In genomic region chr17:37833237-37833859, GRCh38 we compare ENCODE assay signal across 10 cellular contexts.
DNase-seq lines count a peak whose midpoint lies in the region; ATAC-seq and TF ChIP-seq lines count a peak whose summit lies in the region.
"Had no signal": no experiment of that assay in that cellular context is flagged by ENCODE, and none has a peak within 500 bp of the region (broad histone marks: within the 10 kb centered on the region; RNA-seq: fewer than 3 reads in every experiment).

No MANE protein-coding gene starts in this region.

- DNase-seq in CD14-positive monocyte (ENCODE audit: low spot score), result peak; percentile 68
- peak; percentile 76 for DNase-seq in activated CD4-positive, alpha-beta memory T cell treated with anti-CD3 and anti-CD28 coated beads, Interleukin-2, amount 10 ng/mL, durations not matched to agents 7 days and 5 days
- no peak for DNase-seq in CD4-positive, alpha-beta memory T cell

- H3K36me3 ChIP-seq in CD4-positive, alpha-beta memory T cell (ENCODE audit: insufficient read depth, low read length), result no peaks in the 10 kb centered on the region

- H3K9me3 ChIP-seq in CD4-positive, alpha-beta memory T cell (ENCODE audit: control insufficient read depth in 1 of 2, low read length in 2 of 2), result no peaks in the 10 kb centered on the region

- no peaks in the 10 kb centered on the region for H3K27me3 ChIP-seq in CD4-positive, alpha-beta memory T cell (ENCODE audit: insufficient read depth, low read length)

- H3K4me1 Mint-ChIP-seq in CD14-positive monocyte, result peaks cover 41% of the 10 kb centered on the region
- H3K4me1 Mint-ChIP-seq in activated CD4-positive, alpha-beta memory T cell treated with anti-CD3 and anti-CD28 coated beads, Interleukin-2, amount 10 ng/mL, durations not matched to agents 7 days and 5 days, result peaks cover 51% of the 10 kb centered on the region
- peaks cover 0 to 5% (median 2%) of the 10 kb centered on the region in 4 donors for H3K4me1 Mint-ChIP-seq in CD4-positive, alpha-beta memory T cell

- peak; percentile 44 for ATAC-seq in GM18508 (IDR thresholded peaks at IDR 0.05; ENCODE audit: insufficient read depth, unreplicated experiment)
- ATAC-seq in HG03196 (IDR thresholded peaks at IDR 0.05; ENCODE audit: unreplicated experiment), result peak; percentile 37
- no peak for ATAC-seq in GM19397 (IDR thresholded peaks at IDR 0.05; ENCODE audit: unreplicated experiment)
- no peak for ATAC-seq in GM18873 (IDR thresholded peaks at IDR 0.05; ENCODE audit: low FRiP score, unreplicated experiment)
- ATAC-seq in GM19455 (IDR thresholded peaks at IDR 0.05; ENCODE audit: unreplicated experiment), result no peak

- no peak overlapping the region for H3K4me3 ChIP-seq in CD4-positive, alpha-beta memory T cell (ENCODE audit: low read length in 2 of 2)

- H3K4me1 ChIP-seq in CD4-positive, alpha-beta memory T cell (ENCODE audit: insufficient read depth, low read length), result no peaks in the 10 kb centered on the region

- H3K27ac Mint-ChIP-seq in CD14-positive monocyte, result peak overlapping the region; percentile 78 to 95 (median 89)
- peak overlapping the region; percentile 83 for H3K27ac Mint-ChIP-seq in activated CD4-positive, alpha-beta memory T cell treated with anti-CD3 and anti-CD28 coated beads, Interleukin-2, amount 10 ng/mL, durations not matched to agents 7 days and 5 days
- H3K27ac Mint-ChIP-seq in CD4-positive, alpha-beta memory T cell, result no peak overlapping the region
- H3K27ac Mint-ChIP-seq: CD4-positive, CD25-positive, alpha-beta regulatory T cell; mesothelial cell of epicardium had no signal

- H3K27ac ChIP-seq in CD4-positive, alpha-beta memory T cell (ENCODE audit: low read depth, low read length), result no peak overlapping the region

- H3K27me3 Mint-ChIP-seq in CD14-positive monocyte (ENCODE audit: low read depth in 3 of 3), result peaks cover 0 to 3% (median 3%) of the 10 kb centered on the region in 3 donors
- peaks cover 24% of the 10 kb centered on the region for H3K27me3 Mint-ChIP-seq in activated CD4-positive, alpha-beta memory T cell treated with anti-CD3 and anti-CD28 coated beads, Interleukin-2, amount 10 ng/mL, durations not matched to agents 7 days and 5 days
- peaks cover 20 to 25% of the 10 kb centered on the region in 2 donors for H3K27me3 Mint-ChIP-seq in CD4-positive, alpha-beta memory T cell
- H3K27me3 Mint-ChIP-seq: CD4-positive, CD25-positive, alpha-beta regulatory T cell had no signal

- intact Hi-C loops in CD14-positive monocyte (cut with micrococcal nuclease), result no loop called here
- intact Hi-C loops in CD4-positive, alpha-beta memory T cell (cut with micrococcal nuclease), result no loop called here

- H3K36me3 Mint-ChIP-seq in CD14-positive monocyte, result no peaks in the 10 kb centered on the region
- no peaks in the 10 kb centered on the region for H3K36me3 Mint-ChIP-seq in activated CD4-positive, alpha-beta memory T cell treated with anti-CD3 and anti-CD28 coated beads, Interleukin-2, amount 10 ng/mL, durations not matched to agents 7 days and 5 days (ENCODE audit: low read depth)
- H3K36me3 Mint-ChIP-seq in CD4-positive, alpha-beta memory T cell, result no peaks in the 10 kb centered on the region
- H3K36me3 Mint-ChIP-seq: CD4-positive, CD25-positive, alpha-beta regulatory T cell; mesothelial cell of epicardium had no signal

- CTCF ChIA-PET in activated CD4-positive, alpha-beta memory T cell treated with anti-CD3 and anti-CD28 coated beads, Interleukin-2, amount 10 ng/mL, durations not matched to agents 7 days and 5 days (lab: Charles Lee), result interaction anchor here (2.0 kb wide), 1 partner anchor 17 kb away, joined by 7 read pairs; no protein-coding TSS in a partner anchor
- CTCF ChIA-PET in CD4-positive, alpha-beta memory T cell (lab: Charles Lee; ENCODE audit: partially characterized antibody), result no interaction called here

- POLR2A ChIA-PET in activated CD4-positive, alpha-beta memory T cell treated with anti-CD3 and anti-CD28 coated beads, Interleukin-2, amount 10 ng/mL, durations not matched to agents 7 days and 5 days (lab: Charles Lee), result no interaction called here
- POLR2A ChIA-PET in CD4-positive, alpha-beta memory T cell (lab: Charles Lee; ENCODE audit: partially characterized antibody), result no interaction called here

- H3K4me3 Mint-ChIP-seq in CD14-positive monocyte, result peak overlapping the region; percentile 28 to 52
- peak overlapping the region; percentile 16 for H3K4me3 Mint-ChIP-seq in activated CD4-positive, alpha-beta memory T cell treated with anti-CD3 and anti-CD28 coated beads, Interleukin-2, amount 10 ng/mL, durations not matched to agents 7 days and 5 days
- peak overlapping the region in 1 of 8 donors; percentile 13 for H3K4me3 Mint-ChIP-seq in CD4-positive, alpha-beta memory T cell
- H3K4me3 Mint-ChIP-seq: mesothelial cell of epicardium had no signal

- no peak for TF ChIP-seq CTCF in CD14-positive monocyte (IDR thresholded peaks at IDR 0.05)

- H3K9me3 Mint-ChIP-seq in CD14-positive monocyte, result peaks cover 0 to 2% (median 0%) of the 10 kb centered on the region in 7 donors
- no peaks in the 10 kb centered on the region for H3K9me3 Mint-ChIP-seq in activated CD4-positive, alpha-beta memory T cell treated with anti-CD3 and anti-CD28 coated beads, Interleukin-2, amount 10 ng/mL, durations not matched to agents 7 days and 5 days
- H3K9me3 Mint-ChIP-seq in CD4-positive, alpha-beta memory T cell, result no peaks in the 10 kb centered on the region
- H3K9me3 Mint-ChIP-seq: mesothelial cell of epicardium had no signal

Comparison
In these comparisons a context has a peak if more than half of its experiments do, and no peak if none do; other contexts are left out.
1. DNase-seq: peak in CD14-positive monocyte (single experiment) and activated CD4-positive, alpha-beta memory T cell treated with anti-CD3 and anti-CD28 coated beads, Interleukin-2, amount 10 ng/mL, durations not matched to agents 7 days and 5 days (single experiment); none in CD4-positive, alpha-beta memory T cell (0 of 5).
2. H3K27ac Mint-ChIP-seq: peak in CD14-positive monocyte (7 of 7) and activated CD4-positive, alpha-beta memory T cell treated with anti-CD3 and anti-CD28 coated beads, Interleukin-2, amount 10 ng/mL, durations not matched to agents 7 days and 5 days (single experiment); none in CD4-positive, alpha-beta memory T cell (0 of 7).
3. ATAC-seq: peak in GM18508 (single experiment) and HG03196 (single experiment); none in GM19397 (single experiment), GM18873 (single experiment) and GM19455 (single experiment).